14 cellular contexts compared by ENCODE assay signal in the genomic region with DNA sequence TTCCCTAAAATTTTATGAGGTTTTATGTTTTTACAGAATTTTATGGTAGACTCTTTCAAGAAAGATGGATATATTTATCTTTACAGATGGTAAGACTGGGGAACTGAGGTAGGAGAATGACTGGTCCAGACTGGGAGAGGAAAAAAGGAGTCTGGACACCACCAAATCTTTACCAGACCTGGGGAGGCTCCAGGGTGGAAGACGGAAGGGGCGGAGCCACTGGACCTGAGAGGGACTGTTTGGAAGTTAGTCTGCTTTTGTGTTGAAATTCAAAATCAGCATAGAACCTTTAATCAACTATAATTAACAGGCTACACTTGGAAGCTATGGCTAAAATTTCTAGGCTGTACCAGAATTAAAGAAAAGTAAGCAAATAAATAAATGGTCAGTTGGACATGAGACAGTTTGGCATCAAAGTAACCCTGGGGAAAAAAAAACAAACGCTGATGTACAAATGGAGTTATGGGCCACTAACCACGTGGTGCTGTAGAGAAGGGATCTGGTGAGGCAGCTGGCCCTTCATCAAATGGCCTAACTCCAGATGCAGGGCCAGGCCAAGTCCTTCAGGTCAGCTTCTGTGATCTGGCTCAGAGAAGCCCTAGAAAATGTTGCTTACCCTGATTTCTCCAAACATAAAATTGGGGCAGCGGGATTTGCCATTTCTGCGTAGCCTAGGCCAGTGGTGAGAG.
A peak's percentile ranks its signal among the peaks of the same experiment; 100 is the strongest.
DNase-seq lines count a peak whose midpoint lies in the region; ATAC-seq and TF ChIP-seq lines count a peak whose summit lies in the region.
"Had no signal": no experiment of that assay in that cellular context is flagged by ENCODE, and none has a peak within 500 bp of the region (broad histone marks: within the 10 kb centered on the region; RNA-seq: fewer than 3 reads in every experiment).

No MANE protein-coding gene starts in this region.

- no peak overlapping the region for H3K4me3 Mint-ChIP-seq in activated T-helper 1 cell treated with anti-CD3 and anti-CD28 coated beads, Interleukin-12 subunit alpha, Interleukin-12 subunit beta, Interleukin-2, Interleukin-4 antibody, amounts not matched to agents 30 ng/mL and 10 ng/mL and 1 ng/mL, durations not matched to agents 14 hours and 24 hours and 36 hours
- H3K4me3 Mint-ChIP-seq: CD4-positive, alpha-beta T cell had no signal

- DNase-seq in G401 (ENCODE audit: low spot score) (peak; percentile 71), ascending aorta (ENCODE audit: low spot score in 2 of 2) (peak in 1 of 2 donors; percentile 80), right atrium auricular region (ENCODE audit: low spot score) (peak; percentile 76), putamen (ENCODE audit: low spot score) (peak; percentile 50), T1000 (lab: John Stamatoyannopoulos, UW) (no peak), MV-4-11 (lab: John Stamatoyannopoulos, UW) (no peak)
- DNase-seq in activated T-helper 1 cell treated with anti-CD3 and anti-CD28 coated beads, Interleukin-12 subunit alpha, Interleukin-12 subunit beta, Interleukin-2, Interleukin-4 antibody, amounts not matched to agents 30 ng/mL and 10 ng/mL and 1 ng/mL, durations not matched to agents 14 hours and 24 hours and 36 hours (ENCODE audit: low spot score): no peak
- DNase-seq: CD4-positive, alpha-beta T cell; effector CD8-positive, alpha-beta T cell; NCI-H2107; small intestine; T-helper 2 cell had no signal

- in situ Hi-C loops in G401 (cut with HindIII; ENCODE audit: low sequenced_read_pairs): no loop called here

- H3K36me3 ChIP-seq in ascending aorta (no peaks in the 10 kb centered on the region), right atrium auricular region (no peaks in the 10 kb centered on the region)

- H3K4me1 ChIP-seq in ascending aorta: peaks cover 0 to 14% of the 10 kb centered on the region in 2 donors
- H3K4me1 ChIP-seq in right atrium auricular region: peaks cover 0 to 16% of the 10 kb centered on the region in 2 donors

- no peak overlapping the region for H3K27ac Mint-ChIP-seq in activated T-helper 1 cell treated with anti-CD3 and anti-CD28 coated beads, Interleukin-12 subunit alpha, Interleukin-12 subunit beta, Interleukin-2, Interleukin-4 antibody, amounts not matched to agents 30 ng/mL and 10 ng/mL and 1 ng/mL, durations not matched to agents 14 hours and 24 hours and 36 hours
- H3K27ac Mint-ChIP-seq: CD4-positive, alpha-beta T cell had no signal

- peak overlapping the region; percentile 54 to 57 for H3K27ac ChIP-seq in ascending aorta
- peak overlapping the region; percentile 59 to 63 for H3K27ac ChIP-seq in right atrium auricular region
- H3K27ac ChIP-seq: hepatocyte had no signal

- TF ChIP-seq CTCF in ascending aorta (IDR thresholded peaks at IDR 0.05): no peak
- no peak for TF ChIP-seq CTCF in right atrium auricular region (IDR thresholded peaks at IDR 0.05)

- no peaks in the 10 kb centered on the region for H3K4me1 Mint-ChIP-seq in activated T-helper 1 cell treated with anti-CD3 and anti-CD28 coated beads, Interleukin-12 subunit alpha, Interleukin-12 subunit beta, Interleukin-2, Interleukin-4 antibody, amounts not matched to agents 30 ng/mL and 10 ng/mL and 1 ng/mL, durations not matched to agents 14 hours and 24 hours and 36 hours (ENCODE audit: low read depth)

- no peaks in the 10 kb centered on the region for H3K27me3 Mint-ChIP-seq in activated T-helper 1 cell treated with anti-CD3 and anti-CD28 coated beads, Interleukin-12 subunit alpha, Interleukin-12 subunit beta, Interleukin-2, Interleukin-4 antibody, amounts not matched to agents 30 ng/mL and 10 ng/mL and 1 ng/mL, durations not matched to agents 14 hours and 24 hours and 36 hours (ENCODE audit: insufficient read depth)
- H3K27me3 Mint-ChIP-seq: CD4-positive, alpha-beta T cell had no signal

- H3K27me3 ChIP-seq in ascending aorta (no peaks in the 10 kb centered on the region), right atrium auricular region (no peaks in the 10 kb centered on the region)
- H3K27me3 ChIP-seq: hepatocyte had no signal

- no peak overlapping the region for H3K4me3 ChIP-seq in ascending aorta
- H3K4me3 ChIP-seq in right atrium auricular region: no peak overlapping the region
- H3K4me3 ChIP-seq: hepatocyte had no signal

- no peaks in the 10 kb centered on the region for H3K9me3 Mint-ChIP-seq in activated T-helper 1 cell treated with anti-CD3 and anti-CD28 coated beads, Interleukin-12 subunit alpha, Interleukin-12 subunit beta, Interleukin-2, Interleukin-4 antibody, amounts not matched to agents 30 ng/mL and 10 ng/mL and 1 ng/mL, durations not matched to agents 14 hours and 24 hours and 36 hours
- H3K9me3 Mint-ChIP-seq: CD4-positive, alpha-beta T cell had no signal

- H3K9me3 ChIP-seq in ascending aorta: no peaks in the 10 kb centered on the region
- H3K9me3 ChIP-seq in right atrium auricular region: no peaks in the 10 kb centered on the region

- intact Hi-C loops in ascending aorta (cut with DNase I): loop anchor here (5.0 kb wide), 1 partner anchor 83 kb away; no protein-coding TSS in a partner anchor
- intact Hi-C loops in activated T-helper 1 cell treated with anti-CD3 and anti-CD28 coated beads, Interleukin-12 subunit alpha, Interleukin-12 subunit beta, Interleukin-2, Interleukin-4 antibody, amounts not matched to agents 30 ng/mL and 10 ng/mL and 1 ng/mL, durations not matched to agents 14 hours and 24 hours and 36 hours (cut with micrococcal nuclease): no loop called here

- H3K36me3 Mint-ChIP-seq in activated T-helper 1 cell treated with anti-CD3 and anti-CD28 coated beads, Interleukin-12 subunit alpha, Interleukin-12 subunit beta, Interleukin-2, Interleukin-4 antibody, amounts not matched to agents 30 ng/mL and 10 ng/mL and 1 ng/mL, durations not matched to agents 14 hours and 24 hours and 36 hours (ENCODE audit: low read depth): no peaks in the 10 kb centered on the region

- ATAC-seq in HG03378 (IDR thresholded peaks at IDR 0.05; ENCODE audit: unreplicated experiment): no peak

Comparison
In these comparisons a context has a peak if more than half of its experiments do, and no peak if none do; other contexts are left out.
1. DNase-seq: peak in G401 (single experiment), right atrium auricular region (single experiment) and putamen (single experiment); none in T1000 (single experiment), MV-4-11 (single experiment) and activated T-helper 1 cell treated with anti-CD3 and anti-CD28 coated beads, Interleukin-12 subunit alpha, Interleukin-12 subunit beta, Interleukin-2, Interleukin-4 antibody, amounts not matched to agents 30 ng/mL and 10 ng/mL and 1 ng/mL, durations not matched to agents 14 hours and 24 hours and 36 hours (single experiment).